In the genomic region with DNA sequence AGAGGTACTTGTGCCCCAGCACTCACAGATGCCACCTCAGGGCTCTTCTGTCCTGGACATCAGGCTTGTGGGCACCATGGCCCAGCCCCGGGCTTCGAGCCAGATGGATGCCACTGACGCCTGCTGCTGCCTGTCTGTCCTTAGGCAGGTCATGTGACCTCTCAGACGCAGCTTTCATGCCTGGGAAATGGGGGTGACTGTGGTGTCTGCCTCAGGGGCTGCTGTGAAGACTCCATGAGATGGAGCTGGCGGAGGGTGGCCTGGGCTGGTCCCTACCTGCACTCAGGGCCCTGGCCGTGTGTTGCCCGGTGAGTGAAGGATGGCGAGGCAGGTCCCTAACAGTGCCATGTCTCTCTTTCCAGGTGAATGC, we compare ENCODE assay signal across 12 cellular contexts. TPM values are rescaled to one million over a fixed set of nuclear protein-coding genes. Genes with fewer than 3 reads are reported as not detected.
DNase-seq lines count a peak whose midpoint lies in the region; ATAC-seq and TF ChIP-seq lines count a peak whose summit lies in the region.
"Had no signal": no experiment of that assay in that cellular context is flagged by ENCODE, and none has a peak within 500 bp of the region (broad histone marks: within the 10 kb centered on the region; RNA-seq: fewer than 3 reads in every experiment).

No MANE protein-coding gene starts in this region.

- no peak for TF ChIP-seq POLR2A in IMR-90 (IDR thresholded peaks at IDR 0.05; ENCODE audit: low read depth, low read length)

- DNase-seq in IMR-90 (no peak), WTC11 (ENCODE audit: low spot score) (no peak), neural progenitor cell (ENCODE audit: low spot score) (no peak), iPS-NIHi7 (ENCODE audit: extremely low spot score) (no peak), HuH-7 (ENCODE audit: low spot score) (no peak), Right ventricle myocardium inferior (ENCODE audit: missing footprints) (no peak)
- DNase-seq in naive thymus-derived CD8-positive, alpha-beta T cell = no peak
- DNase-seq: CD4-positive, alpha-beta memory T cell had no signal

- H3K27me3 ChIP-seq in BLaER1 (peaks cover 8% of the 10 kb centered on the region), IMR-90 (ENCODE audit: control insufficient read depth, insufficient read depth, low read length) (no peaks in the 10 kb centered on the region; the same call in 1 of the 2 replicates), neural progenitor cell (peaks cover 1% of the 10 kb centered on the region)

- no peak for ATAC-seq in IMR-90 (ENCODE audit: low read depth)
- ATAC-seq in WTC11 = no peak
- no peak for ATAC-seq in naive thymus-derived CD8-positive, alpha-beta T cell
- ATAC-seq in Right ventricle myocardium inferior = no peak

- no peak overlapping the region for H2BK20ac ChIP-seq in IMR-90 (ENCODE audit: low read depth, low read length)

- peak overlapping the region; percentile 52 for H2AK9ac ChIP-seq in IMR-90 (replicated peaks; ENCODE audit: low read depth, low read length, poor library complexity)

- H3K4me3 Mint-ChIP-seq in WTC11 = no peak overlapping the region
- H3K4me3 Mint-ChIP-seq in neural progenitor cell = no peak overlapping the region
- H3K4me3 Mint-ChIP-seq in naive thymus-derived CD8-positive, alpha-beta T cell = no peak overlapping the region
- H3K4me3 Mint-ChIP-seq: CD4-positive, alpha-beta memory T cell had no signal

- H3K9me1 ChIP-seq in IMR-90 (ENCODE audit: insufficient read depth, low read length) = no peaks in the 10 kb centered on the region

- peak overlapping the region; percentile 82 for H3K4me2 ChIP-seq in BLaER1
- no peak overlapping the region for H3K4me2 ChIP-seq in IMR-90 (ENCODE audit: low read depth, low read length)
- no peak overlapping the region for H3K4me2 ChIP-seq in neural progenitor cell

- peaks cover 4% of the 10 kb centered on the region for H3K4me1 Mint-ChIP-seq in WTC11
- H3K4me1 Mint-ChIP-seq in neural progenitor cell = peaks cover 13% of the 10 kb centered on the region
- H3K4me1 Mint-ChIP-seq in naive thymus-derived CD8-positive, alpha-beta T cell = no peaks in the 10 kb centered on the region
- H3K4me1 Mint-ChIP-seq: CD4-positive, alpha-beta memory T cell had no signal

- H3K27me3 Mint-ChIP-seq in WTC11 (ENCODE audit: low read depth) (no peaks in the 10 kb centered on the region), neural progenitor cell (ENCODE audit: insufficient read depth, low read depth) (peaks cover 10% of the 10 kb centered on the region)
- H3K27me3 Mint-ChIP-seq in naive thymus-derived CD8-positive, alpha-beta T cell = peaks cover 0 to 33% (median 9%) of the 10 kb centered on the region in 5 donors

- H3K9me3 ChIP-seq in BLaER1 = no peaks in the 10 kb centered on the region
- no peaks in the 10 kb centered on the region for H3K9me3 ChIP-seq in IMR-90 (ENCODE audit: control insufficient read depth, insufficient read depth, low read length)
- no peaks in the 10 kb centered on the region for H3K9me3 ChIP-seq in neural progenitor cell (ENCODE audit: low read depth)

- POLR2A ChIA-PET in IMR-90 (lab: Charles Lee; ENCODE audit: unreplicated experiment) (no interaction called here), WTC11 (lab: Charles Lee) (no interaction called here)
- POLR2A ChIA-PET in naive thymus-derived CD8-positive, alpha-beta T cell (lab: Charles Lee) = no interaction called here

- H2AK5ac ChIP-seq in IMR-90 (ENCODE audit: low read depth, low read length) = peak overlapping the region; percentile 27; the same call in 1 of the 2 replicates

- H3K36me3 Mint-ChIP-seq in WTC11 (peaks cover 4% of the 10 kb centered on the region; the same call in 1 of the 2 replicates), neural progenitor cell (no peaks in the 10 kb centered on the region)
- H3K36me3 Mint-ChIP-seq in naive thymus-derived CD8-positive, alpha-beta T cell = no peaks in the 10 kb centered on the region
- H3K36me3 Mint-ChIP-seq: CD4-positive, alpha-beta memory T cell had no signal

- no peak overlapping the region for H2BK120ac ChIP-seq in IMR-90 (ENCODE audit: low read depth, low read length)

- dilution Hi-C loops in IMR-90 (cut with HindIII; ENCODE audit: low sequenced_read_pairs, unreplicated experiment) = no loop called here

- H4K91ac ChIP-seq in IMR-90 (ENCODE audit: insufficient read depth, low read depth, low read length) = no peak overlapping the region

- H2AFZ ChIP-seq in IMR-90 (replicated peaks; ENCODE audit: low read length, poor library complexity) (no peak overlapping the region), neural progenitor cell (replicated peaks) (no peak overlapping the region)
- H2AFZ ChIP-seq: GM23248 had no signal

- in situ Hi-C loops in IMR-90 (cut with MboI; ENCODE audit: low sequenced_read_pairs) = no loop called here

- H3K4me3 ChIP-seq in BLaER1 = no peak overlapping the region
- no peak overlapping the region for H3K4me3 ChIP-seq in IMR-90 (ENCODE audit: insufficient read depth, low read depth, low read length)
- H3K4me3 ChIP-seq in neural progenitor cell = no peak overlapping the region
- H3K4me3 ChIP-seq: GM23248 had no signal

- CTCF ChIA-PET in IMR-90 (lab: Yijun Ruan, JAX) (interaction anchor here (1.5 kb wide), 1 partner anchor 8 kb away, joined by 5 read pairs; no protein-coding TSS in a partner anchor), WTC11 (lab: Charles Lee) (interaction anchor here (3.6 kb wide), 1 partner anchor 9 kb away, joined by 39 read pairs; no protein-coding TSS in a partner anchor)

- no peak overlapping the region for H3K14ac ChIP-seq in IMR-90 (replicated peaks; ENCODE audit: low read depth, low read length)

- no TSS peak for BruUV-seq in IMR-90 (replicated peaks; lab: Mats Ljungman, UMichigan)

- H3K9ac ChIP-seq in BLaER1 (peak overlapping the region; percentile 17; the same call in 1 of the 2 replicates), IMR-90 (ENCODE audit: low read depth, low read length) (no peak overlapping the region), neural progenitor cell (no peak overlapping the region)
- H3K9ac ChIP-seq: GM23248 had no signal

- WGBS in IMR-90 (ENCODE audit: extremely low coverage in 2 of 2, insufficient read length in 1 of 2), 2 experiments = 79% methylated on average over 6 of the region's 8 CpGs; no CpG with 5 or more reads in 1 of the 2 experiments

- H3K4me1 ChIP-seq in BLaER1 (peaks cover 87% of the 10 kb centered on the region), IMR-90 (ENCODE audit: control insufficient read depth, insufficient read depth, low read length) (peaks cover 3% of the 10 kb centered on the region; the same call in 1 of the 2 replicates), neural progenitor cell (no peaks in the 10 kb centered on the region)

- H4K8ac ChIP-seq in IMR-90 (ENCODE audit: low read depth in 2 of 2, low read length in 2 of 2) = no peak overlapping the region

- TF ChIP-seq RAD21 in IMR-90 (IDR thresholded peaks at IDR 0.05; ENCODE audit: low read length) = no peak

- H3K79me2 ChIP-seq in neural progenitor cell (ENCODE audit: low read depth) = no peaks in the 10 kb centered on the region

- H4K20me1 ChIP-seq in BLaER1 (peaks cover 3% of the 10 kb centered on the region; the same call in 1 of the 2 replicates), IMR-90 (ENCODE audit: insufficient read depth, low read length) (peaks cover 10% of the 10 kb centered on the region), neural progenitor cell (ENCODE audit: low read depth) (peaks cover 2% of the 10 kb centered on the region)

- H3K36me3 ChIP-seq in BLaER1 = no peaks in the 10 kb centered on the region
- peaks cover 41% of the 10 kb centered on the region; the same call in 1 of the 2 replicates for H3K36me3 ChIP-seq in IMR-90 (ENCODE audit: control insufficient read depth, insufficient read depth, low read length)
- no peaks in the 10 kb centered on the region for H3K36me3 ChIP-seq in neural progenitor cell

- TF ChIP-seq CTCF in IMR-90 (conservative IDR thresholded peaks at IDR 0.05; ENCODE audit: low read depth, low read length) (no peak), WTC11 (IDR thresholded peaks at IDR 0.05) (no peak), neural progenitor cell (IDR thresholded peaks at IDR 0.05) (no peak)

- no peaks in the 10 kb centered on the region for H3F3A ChIP-seq in neural progenitor cell (ENCODE audit: low read depth)

- H3K4ac ChIP-seq in IMR-90 (ENCODE audit: low read depth, low read length) = no peak overlapping the region

- no peak overlapping the region for H2BK5ac ChIP-seq in IMR-90 (ENCODE audit: low read depth, low read length, poor library complexity, severe bottlenecking)

- no peak overlapping the region for H4K5ac ChIP-seq in IMR-90 (ENCODE audit: low read depth, low read length)

- no peak overlapping the region for H3K27ac Mint-ChIP-seq in WTC11
- peak overlapping the region; percentile 57 for H3K27ac Mint-ChIP-seq in neural progenitor cell
- peak overlapping the region in 1 of 10 donors; percentile 43 for H3K27ac Mint-ChIP-seq in naive thymus-derived CD8-positive, alpha-beta T cell
- H3K27ac Mint-ChIP-seq: CD4-positive, alpha-beta memory T cell had no signal

- H3K23ac ChIP-seq in IMR-90 (ENCODE audit: low read depth, low read length) = no peak overlapping the region

- intact Hi-C loops in IMR-90 (cut with micrococcal nuclease) = no loop called here
- intact Hi-C loops in Right ventricle myocardium inferior (cut with DNase I) = no loop called here

- H2BK15ac ChIP-seq in IMR-90 (ENCODE audit: low read depth, low read length) = no peak overlapping the region

- no peak overlapping the region for H3K18ac ChIP-seq in IMR-90 (ENCODE audit: low read depth, low read length)

- H3K79me1 ChIP-seq in IMR-90 (ENCODE audit: low read depth in 1 of 2, low read length in 2 of 2) = no peaks in the 10 kb centered on the region

- no peak overlapping the region for H3K56ac ChIP-seq in IMR-90 (ENCODE audit: extremely low read depth, insufficient read depth, low read length)

- H3K27ac ChIP-seq in BLaER1 = peak overlapping the region; percentile 5; the same call in 1 of the 2 replicates
- no peak overlapping the region for H3K27ac ChIP-seq in IMR-90 (ENCODE audit: insufficient read depth, low read length)
- no peak overlapping the region for H3K27ac ChIP-seq in neural progenitor cell
- H3K27ac ChIP-seq: C4-2B, GM23248 had no signal

- no peaks in the 10 kb centered on the region for H3K9me3 Mint-ChIP-seq in WTC11
- H3K9me3 Mint-ChIP-seq in neural progenitor cell = no peaks in the 10 kb centered on the region
- H3K9me3 Mint-ChIP-seq in naive thymus-derived CD8-positive, alpha-beta T cell = no peaks in the 10 kb centered on the region

RNA-seq across cellular contexts. Expression of gene CPZ, which starts 6.5 kb away (rescaled TPM):
- total RNA-seq in IMR-90 (2012; rRNA removed) (0.56 and 0.90 TPM in 2 replicates), WTC11 (2021) (22.7 to 26.9 TPM (median 22.8 TPM) in 3 replicates), neural progenitor cell (ENCODE audit: low replicate concordance) (5.9 TPM in 1 of 2 replicates, not detected in the other), Right ventricle myocardium inferior (0.41 TPM)
- polyA plus RNA-seq in IMR-90 (2012; rRNA removed) = 8.2 and 10.3 TPM in 2 replicates
- polyA plus RNA-seq in IMR-90 (2012; cell fraction: cytosol; rRNA removed) = 4.7 and 16.0 TPM in 2 replicates
- 34.2 and 49.3 TPM in 2 replicates for polyA plus RNA-seq in IMR-90 (2012; cell fraction: nucleus; rRNA removed; ENCODE audit: low replicate concordance)
- total RNA-seq in naive thymus-derived CD8-positive, alpha-beta T cell = not detected
- polyA plus RNA-seq in naive thymus-derived CD8-positive, alpha-beta T cell = not detected
- total RNA-seq: CD4-positive, alpha-beta memory T cell; HT1080 had no signal
- polyA plus RNA-seq: CD4-positive, alpha-beta memory T cell had no signal

RNA-seq across cellular contexts. Expression of gene GPR78, which starts 18.9 kb away (rescaled TPM):
- total RNA-seq in IMR-90 (2012; rRNA removed) (under 0.01 TPM in 2 replicates), WTC11 (2021) (2.3 to 5.7 TPM (median 2.7 TPM) in 3 replicates), neural progenitor cell (ENCODE audit: low replicate concordance) (0.09 and 0.28 TPM in 2 replicates), Right ventricle myocardium inferior (not detected)
- polyA plus RNA-seq in IMR-90 (2012; rRNA removed) = 0.07 and 0.10 TPM in 2 replicates
- polyA plus RNA-seq in IMR-90 (2012; cell fraction: cytosol; rRNA removed) = 0.03 and 0.05 TPM in 2 replicates
- 1.3 and 1.7 TPM in 2 replicates for polyA plus RNA-seq in IMR-90 (2012; cell fraction: nucleus; rRNA removed; ENCODE audit: low replicate concordance)
- total RNA-seq in naive thymus-derived CD8-positive, alpha-beta T cell = not detected
- polyA plus RNA-seq in naive thymus-derived CD8-positive, alpha-beta T cell = not detected
- total RNA-seq: CD4-positive, alpha-beta memory T cell; GM23248; HT1080 had no signal
- polyA plus RNA-seq: CD4-positive, alpha-beta memory T cell had no signal
